8 cellular contexts compared by ENCODE assay signal in genomic region chr21:41166947-41167346, GRCh38. TPM values are rescaled to one million over a fixed set of nuclear protein-coding genes. Genes with fewer than 3 reads are reported as not detected.
A peak's percentile ranks its signal among the peaks of the same experiment; 100 is the strongest.
DNase-seq lines count a peak whose midpoint lies in the region; ATAC-seq and TF ChIP-seq lines count a peak whose summit lies in the region.

No MANE protein-coding gene starts in this region.

- H3K36me3 ChIP-seq in ACC112 (ENCODE audit: insufficient read depth, low read length), result no peaks in the 10 kb centered on the region
- H3K36me3 ChIP-seq in SJCRH30, result no peaks in the 10 kb centered on the region

- DNase-seq in NCI-H69 (lab: John Stamatoyannopoulos, UW) (peak; percentile 55), epithelial cell of prostate (ENCODE audit: low read depth, low spot score) (no peak), natural killer cell (no peak), NCI-H524 treated with DMSO at 0.1 percent for 48 hours (lab: John Stamatoyannopoulos, UW) (no peak), SJCRH30 (no peak)

- no peak for ATAC-seq in natural killer cell
- ATAC-seq in HG02981 (IDR thresholded peaks at IDR 0.05; ENCODE audit: unreplicated experiment), result no peak
- no peak for ATAC-seq in HG03469 (IDR thresholded peaks at IDR 0.05; ENCODE audit: unreplicated experiment)

- peaks cover 26% of the 10 kb centered on the region; the same call in 1 of the 2 replicates for H3K27me3 ChIP-seq in ACC112 (ENCODE audit: insufficient read depth, low read length)
- H3K27me3 ChIP-seq in SJCRH30, result no peaks in the 10 kb centered on the region; the same call in 1 of the 2 replicates

- peak overlapping the region; percentile 79 for H3K4me3 Mint-ChIP-seq in natural killer cell

- H3K27ac ChIP-seq in ACC112 (ENCODE audit: low read depth, low read length) (no peak overlapping the region), epithelial cell of prostate (peak overlapping the region; percentile 85), SJCRH30 (no peak overlapping the region)

- H2AFZ ChIP-seq in ACC112 (ENCODE audit: low read length, unreplicated experiment), result peak overlapping the region; percentile 53

- TF ChIP-seq CTCF in natural killer cell (IDR thresholded peaks at IDR 0.05), result no peak

- H3K4me1 Mint-ChIP-seq in natural killer cell, result peaks cover 4 to 8% of the 10 kb centered on the region in 2 donors

- no peaks in the 10 kb centered on the region for H3K9me3 Mint-ChIP-seq in natural killer cell

- H3K79me2 ChIP-seq in ACC112 (ENCODE audit: control insufficient read depth, insufficient read depth, low read length, unreplicated experiment), result no peaks in the 10 kb centered on the region

- H3K4me1 ChIP-seq in ACC112 (ENCODE audit: control insufficient read depth, insufficient read depth, low read length, unreplicated experiment) (peaks cover 7% of the 10 kb centered on the region), SJCRH30 (no peaks in the 10 kb centered on the region)

- intact Hi-C loops in natural killer cell (cut with micrococcal nuclease), result no loop called here

- peak overlapping the region; percentile 90 for H3K4me3 ChIP-seq in ACC112 (ENCODE audit: low read depth, low read length)
- no peak overlapping the region for H3K4me3 ChIP-seq in SJCRH30

- H3K27ac Mint-ChIP-seq in natural killer cell, result no peak overlapping the region

- H3K27me3 Mint-ChIP-seq in natural killer cell (ENCODE audit: low read depth in 2 of 2), result peaks cover 29 to 36% of the 10 kb centered on the region in 2 donors

- H3K36me3 Mint-ChIP-seq in natural killer cell, result no peaks in the 10 kb centered on the region

- H3K9me3 ChIP-seq in SJCRH30 (replicated peaks), result no peaks in the 10 kb centered on the region

RNA-seq across cellular contexts. Expression of gene BACE2, which starts 1.0 kb away (rescaled TPM):
- 10 to 100 TPM in 1 of 3 donors, under 1 TPM in 2; 0.12 to 10.3 (median 0.29) TPM for total RNA-seq in natural killer cell
- total RNA-seq in SJCRH30 (2014; rRNA removed; shearing (Covaris generic)), result not detected in 2 replicates
